ENCODE assay signal across 26 cellular contexts in the genomic region with DNA sequence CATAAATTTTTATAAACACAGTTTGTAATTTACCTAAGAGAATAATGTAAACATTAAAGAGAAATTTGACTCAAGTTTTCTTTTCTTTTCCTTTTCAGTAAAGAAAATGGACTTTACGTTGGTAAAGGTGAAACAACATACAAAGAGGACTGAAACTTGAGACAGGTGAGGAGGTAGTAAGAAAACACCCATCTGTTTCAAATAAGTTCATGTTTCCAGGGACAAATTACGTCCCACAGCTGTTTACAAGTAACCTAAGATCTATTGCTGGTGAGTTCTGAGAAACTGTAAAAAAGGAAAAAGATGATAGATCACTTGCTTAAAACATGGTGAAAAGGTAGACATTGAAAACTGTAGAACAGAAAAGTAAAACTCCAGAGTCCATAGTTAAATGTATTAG.
"Had no signal": no experiment of that assay in that cellular context is flagged by ENCODE, and none has a peak within 500 bp of the region (broad histone marks: within the 10 kb centered on the region; RNA-seq: fewer than 3 reads in every experiment).

No MANE protein-coding gene starts in this region.

- H2AFZ ChIP-seq: neural progenitor cell, parathyroid adenoma had no signal

- H3K36me3 ChIP-seq: esophagus squamous epithelium, neural progenitor cell, right lobe of liver, thoracic aorta, tibial nerve, upper lobe of left lung had no signal

- H3K79me2 ChIP-seq: parathyroid adenoma had no signal

- H3K9me3 Mint-ChIP-seq: effector memory CD8-positive, alpha-beta T cell; immature natural killer cell; stimulated activated naive CD8-positive, alpha-beta T cell treated with anti-CD3 and anti-CD28 coated beads, Interleukin-15, Interleukin-2, amounts not matched to agents 100 ng/mL and 50 ng/mL, for 24 hours had no signal

- H3K4me1 ChIP-seq: neural progenitor cell, right lobe of liver had no signal

- H3K27me3 ChIP-seq: esophagus squamous epithelium, right lobe of liver, tibial nerve, upper lobe of left lung had no signal

- H3K27ac Mint-ChIP-seq: effector memory CD8-positive, alpha-beta T cell; immature natural killer cell; mesothelial cell of epicardium; naive thymus-derived CD4-positive, alpha-beta T cell; nephron; neural progenitor cell; progenitor cell of endocrine pancreas; stimulated activated naive B cell treated with anti-CD40 and anti-IgM and Interleukin-4, amounts not matched to agents 10 μg/mL and 1 μg/mL and 100 μg/mL, for 72 hours; stimulated activated naive CD8-positive, alpha-beta T cell treated with anti-CD3 and anti-CD28 coated beads, Interleukin-15, Interleukin-2, amounts not matched to agents 100 ng/mL and 50 ng/mL, for 24 hours had no signal

- DNase-seq: cortex of kidney; effector memory CD8-positive, alpha-beta T cell; erythroblast; esophagus squamous epithelium; foreskin melanocyte; hypothalamus; immature natural killer cell; islet precursor cell; mesenchymal stem cell; mucosa of descending colon; naive thymus-derived CD4-positive, alpha-beta T cell; right lobe of liver; small intestine; stimulated activated CD4-positive, alpha-beta T cell treated with anti-CD3 and anti-CD28 coated beads, Interleukin-15, amount 100 ng/mL, for 24 hours; stimulated activated CD4-positive, alpha-beta T cell treated with anti-CD3 and anti-CD28 coated beads, Interleukin-2, amount 100 ng/mL, for 48 hours; stimulated activated naive B cell treated with anti-CD40 and anti-IgM and Interleukin-4, amounts not matched to agents 10 μg/mL and 1 μg/mL and 100 μg/mL, for 72 hours; upper lobe of left lung had no signal

- H3K9me3 ChIP-seq: esophagus squamous epithelium, mucosa of descending colon, right lobe of liver, thoracic aorta, tibial nerve, upper lobe of left lung had no signal

- H3K4me1 Mint-ChIP-seq: nephron had no signal

- H3K4me3 Mint-ChIP-seq: effector memory CD8-positive, alpha-beta T cell; immature natural killer cell; mesothelial cell of epicardium; naive thymus-derived CD4-positive, alpha-beta T cell; nephron; neural progenitor cell; stimulated activated naive B cell treated with anti-CD40 and anti-IgM and Interleukin-4, amounts not matched to agents 10 μg/mL and 1 μg/mL and 100 μg/mL, for 72 hours; stimulated activated naive CD8-positive, alpha-beta T cell treated with anti-CD3 and anti-CD28 coated beads, Interleukin-15, Interleukin-2, amounts not matched to agents 100 ng/mL and 50 ng/mL, for 24 hours had no signal

- H3K4me2 ChIP-seq: neural progenitor cell had no signal

- ATAC-seq: effector memory CD8-positive, alpha-beta T cell; left lobe of liver; mucosa of descending colon; naive thymus-derived CD4-positive, alpha-beta T cell; right lobe of liver; stimulated activated naive B cell treated with anti-CD40 and anti-IgM and Interleukin-4, amounts not matched to agents 10 μg/mL and 1 μg/mL and 100 μg/mL, for 72 hours had no signal

- H3K36me3 Mint-ChIP-seq: immature natural killer cell; mesothelial cell of epicardium; naive thymus-derived CD4-positive, alpha-beta T cell; neural progenitor cell had no signal

- H3K27ac ChIP-seq: esophagus squamous epithelium, neural progenitor cell, parathyroid adenoma, right lobe of liver, thoracic aorta, tibial nerve, upper lobe of left lung had no signal

- H3K4me3 ChIP-seq: esophagus squamous epithelium, mucosa of descending colon, neural progenitor cell, right lobe of liver, thoracic aorta, tibial nerve, upper lobe of left lung had no signal
